Comparison of ENCODE assay signal across 14 cellular contexts in genomic region chr11:79018371-79018849, GRCh38.
DNase-seq lines count a peak whose midpoint lies in the region; ATAC-seq and TF ChIP-seq lines count a peak whose summit lies in the region.
"Had no signal": no experiment of that assay in that cellular context is flagged by ENCODE, and none has a peak within 500 bp of the region (broad histone marks: within the 10 kb centered on the region; RNA-seq: fewer than 3 reads in every experiment).

No MANE protein-coding gene starts in this region.

- H3K9ac ChIP-seq in SK-N-SH = peak overlapping the region; percentile 14; the same call in 1 of the 2 replicates
- H3K9ac ChIP-seq: neural progenitor cell had no signal

- no peak overlapping the region for H3K27ac Mint-ChIP-seq in WTC11
- H3K27ac Mint-ChIP-seq: activated CD4-positive, alpha-beta T cell treated with anti-CD3 and anti-CD28 coated beads, Interleukin-2, amount 10 ng/mL, durations not matched to agents 7 days and 5 days; activated naive CD4-positive, alpha-beta T cell treated with anti-CD3 and anti-CD28 coated beads, Interleukin-2, amount 10 ng/mL, durations not matched to agents 7 days and 5 days; effector memory CD8-positive, alpha-beta T cell; neural progenitor cell had no signal

- H3K79me2 ChIP-seq in SK-N-SH (ENCODE audit: insufficient read depth) = no peaks in the 10 kb centered on the region

- peak overlapping the region; percentile 62 for H3K4me2 ChIP-seq in SK-N-SH
- H3K4me2 ChIP-seq: neural progenitor cell had no signal

- H3F3A ChIP-seq in SK-N-SH (replicated peaks; ENCODE audit: insufficient read depth) = peaks cover 37% of the 10 kb centered on the region

- no peak overlapping the region for H3K4me3 Mint-ChIP-seq in WTC11
- H3K4me3 Mint-ChIP-seq: activated CD4-positive, alpha-beta T cell treated with anti-CD3 and anti-CD28 coated beads, Interleukin-2, amount 10 ng/mL, durations not matched to agents 7 days and 5 days; activated naive CD4-positive, alpha-beta T cell treated with anti-CD3 and anti-CD28 coated beads, Interleukin-2, amount 10 ng/mL, durations not matched to agents 7 days and 5 days; effector memory CD8-positive, alpha-beta T cell; neural progenitor cell had no signal

- no peaks in the 10 kb centered on the region for H3K27me3 ChIP-seq in SK-N-SH (ENCODE audit: insufficient read depth)
- H3K27me3 ChIP-seq: neural progenitor cell had no signal

- H2AFZ ChIP-seq in SK-N-SH (ENCODE audit: low read depth) = no peak overlapping the region
- H2AFZ ChIP-seq: neural progenitor cell had no signal

- DNase-seq in GM03348 (ENCODE audit: low spot score) (peak; percentile 74), SK-N-SH (peak; percentile 65), fibroblast of pulmonary artery (ENCODE audit: low read depth) (peak; percentile 91), pulmonary artery endothelial cell (ENCODE audit: low read depth, low spot score) (peak; percentile 89), T-helper 1 cell (no peak), COLO668 (lab: John Stamatoyannopoulos, UW; ENCODE audit: unreplicated experiment) (no peak), WTC11 (ENCODE audit: low spot score) (no peak)
- DNase-seq in stimulated activated CD8-positive, alpha-beta memory T cell treated with anti-CD3 and anti-CD28 coated beads, Interleukin-4, amount 100 ng/mL, for 48 hours = no peak
- DNase-seq: activated CD4-positive, alpha-beta T cell treated with anti-CD3 and anti-CD28 coated beads, Interleukin-2, amount 10 ng/mL, durations not matched to agents 7 days and 5 days; activated naive CD4-positive, alpha-beta T cell treated with anti-CD3 and anti-CD28 coated beads, Interleukin-2, amount 10 ng/mL, durations not matched to agents 7 days and 5 days; effector memory CD8-positive, alpha-beta T cell; stimulated activated CD4-positive, alpha-beta T cell treated with anti-CD3 and anti-CD28 coated beads, Interleukin-4, amount 100 ng/mL, for 4 hours had no signal

- POLR2A ChIA-PET in SK-N-SH (lab: Yijun Ruan, JAX) (interaction anchor here (0.7 to 1.5 kb wide), 7 partner anchors 25 to 111 kb away, joined by 3 to 11 read pairs (median 3); no protein-coding TSS in a partner anchor), WTC11 (lab: Charles Lee) (no interaction called here)

- no peaks in the 10 kb centered on the region for H4K20me1 ChIP-seq in SK-N-SH (ENCODE audit: insufficient read depth)

- H3K4me3 ChIP-seq in SK-N-SH (ENCODE audit: low read depth in 2 of 2, low read length in 1 of 2) (no peak overlapping the region), fibroblast of pulmonary artery (replicated peaks; ENCODE audit: low read depth, low read length) (no peak overlapping the region)
- H3K4me3 ChIP-seq: neural progenitor cell had no signal

- H3K4me1 Mint-ChIP-seq in WTC11 = peaks cover 8% of the 10 kb centered on the region
- H3K4me1 Mint-ChIP-seq: activated CD4-positive, alpha-beta T cell treated with anti-CD3 and anti-CD28 coated beads, Interleukin-2, amount 10 ng/mL, durations not matched to agents 7 days and 5 days; activated naive CD4-positive, alpha-beta T cell treated with anti-CD3 and anti-CD28 coated beads, Interleukin-2, amount 10 ng/mL, durations not matched to agents 7 days and 5 days had no signal

- H3K4me1 ChIP-seq in SK-N-SH (ENCODE audit: control insufficient read depth in 1 of 2, insufficient read depth in 2 of 2, low read depth in 1 of 2, low read length in 1 of 2) = peaks cover 33 to 66% of the 10 kb centered on the region in 2 experiments

- no peaks in the 10 kb centered on the region for H3K9me3 Mint-ChIP-seq in WTC11
- H3K9me3 Mint-ChIP-seq: activated CD4-positive, alpha-beta T cell treated with anti-CD3 and anti-CD28 coated beads, Interleukin-2, amount 10 ng/mL, durations not matched to agents 7 days and 5 days; activated naive CD4-positive, alpha-beta T cell treated with anti-CD3 and anti-CD28 coated beads, Interleukin-2, amount 10 ng/mL, durations not matched to agents 7 days and 5 days; neural progenitor cell had no signal

- TF ChIP-seq EP300 in SK-N-SH (IDR thresholded peaks at IDR 0.05; ENCODE audit: borderline replicate concordance in 1 of 2, low read depth in 1 of 2, low read length in 1 of 2) = peak; percentile 98 to 99

- H3K36me3 Mint-ChIP-seq in WTC11 = no peaks in the 10 kb centered on the region
- H3K36me3 Mint-ChIP-seq: activated naive CD4-positive, alpha-beta T cell treated with anti-CD3 and anti-CD28 coated beads, Interleukin-2, amount 10 ng/mL, durations not matched to agents 7 days and 5 days had no signal

- CTCF ChIA-PET in SK-N-SH (lab: Yijun Ruan, JAX) = interaction anchor here (0.8 to 1.4 kb wide), 6 partner anchors 17 to 372 kb away, joined by 3 to 5 read pairs (median 4); no protein-coding TSS in a partner anchor
- CTCF ChIA-PET in WTC11 (lab: Charles Lee) = no interaction called here

- TF ChIP-seq CTCF in SK-N-SH (IDR thresholded peaks at IDR 0.05) (no peak), fibroblast of pulmonary artery (IDR thresholded peaks at IDR 0.05; ENCODE audit: low read length, missing control alignments) (no peak), WTC11 (IDR thresholded peaks at IDR 0.05) (no peak)

- TF ChIP-seq RAD21 in SK-N-SH (IDR thresholded peaks at IDR 0.05; ENCODE audit: low read length) = peak; percentile 47

- ATAC-seq in WTC11 = no peak
- ATAC-seq: effector memory CD8-positive, alpha-beta T cell had no signal

- no peaks in the 10 kb centered on the region; the same call in 1 of the 2 replicates for H3K27me3 Mint-ChIP-seq in WTC11 (ENCODE audit: low read depth)
- H3K27me3 Mint-ChIP-seq: activated naive CD4-positive, alpha-beta T cell treated with anti-CD3 and anti-CD28 coated beads, Interleukin-2, amount 10 ng/mL, durations not matched to agents 7 days and 5 days had no signal

- no peaks in the 10 kb centered on the region for H3K9me3 ChIP-seq in SK-N-SH

- 4% methylated on average over 3 of the region's 3 CpGs for WGBS in SK-N-SH (ENCODE audit: low lambda C conversion rate)

- no peaks in the 10 kb centered on the region for H3K9me2 ChIP-seq in SK-N-SH

- no peaks in the 10 kb centered on the region for H3K36me3 ChIP-seq in SK-N-SH (replicated peaks in 1 of 2; ENCODE audit: control insufficient read depth in 1 of 2, insufficient read depth in 2 of 2, low read length in 1 of 2)
- H3K36me3 ChIP-seq: neural progenitor cell had no signal

- peak overlapping the region; percentile 87 to 99 for H3K27ac ChIP-seq in SK-N-SH (ENCODE audit: low read depth in 2 of 2, low read length in 1 of 2)
- H3K27ac ChIP-seq: neural progenitor cell, RWPE1 had no signal

TF ChIP-seq in SK-N-SH, 30 proteins besides CTCF, POLR2A, EP300 and RAD21 (continues in another document):
- TF ChIP-seq MAX (IDR thresholded peaks at IDR 0.05; ENCODE audit: low read depth) (peak; percentile 79), JUND (IDR thresholded peaks at IDR 0.05) (peak; percentile 90), RFX5 (IDR thresholded peaks at IDR 0.05; ENCODE audit: low read length) (no peak), SIN3A (IDR thresholded peaks at IDR 0.05; ENCODE audit: borderline replicate concordance, low read depth, low read length) (peak; percentile 73; the same call in 1 of the 2 replicates), ZBTB33 (IDR thresholded peaks at IDR 0.05; ENCODE audit: borderline replicate concordance, low read depth) (0 out of 2 replicates have a peak, but pooled peaks have one; percentile 52), RXRA (IDR thresholded peaks at IDR 0.05; ENCODE audit: borderline replicate concordance, low read depth) (peak; percentile 81)

TF ChIP-seq in WTC11, 78 proteins besides CTCF, POLR2A, EP300 and RAD21 (continues in another document):
- TF ChIP-seq, protein P1, sequence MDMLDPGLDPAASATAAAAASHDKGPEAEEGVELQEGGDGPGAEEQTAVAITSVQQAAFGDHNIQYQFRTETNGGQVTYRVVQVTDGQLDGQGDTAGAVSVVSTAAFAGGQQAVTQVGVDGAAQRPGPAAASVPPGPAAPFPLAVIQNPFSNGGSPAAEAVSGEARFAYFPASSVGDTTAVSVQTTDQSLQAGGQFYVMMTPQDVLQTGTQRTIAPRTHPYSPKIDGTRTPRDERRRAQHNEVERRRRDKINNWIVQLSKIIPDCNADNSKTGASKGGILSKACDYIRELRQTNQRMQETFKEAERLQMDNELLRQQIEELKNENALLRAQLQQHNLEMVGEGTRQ (CRISPR knock-in tag; IDR thresholded peaks at IDR 0.05) = no peak
- TF ChIP-seq ETV6 (CRISPR knock-in tag; IDR thresholded peaks at IDR 0.05) (no peak), NR2C2 (CRISPR knock-in tag; IDR thresholded peaks at IDR 0.05) (no peak), CREM (CRISPR knock-in tag; IDR thresholded peaks at IDR 0.05) (no peak), NFYB (CRISPR knock-in tag; conservative IDR thresholded peaks at IDR 0.05; ENCODE audit: low read depth) (no peak), NR3C1 (CRISPR knock-in tag; conservative IDR thresholded peaks at IDR 0.05; ENCODE audit: low read depth) (no peak), EMX1 (CRISPR knock-in tag; IDR thresholded peaks at IDR 0.05) (no peak), TP53 (CRISPR knock-in tag; IDR thresholded peaks at IDR 0.05) (no peak)
- TF ChIP-seq, protein P2, sequence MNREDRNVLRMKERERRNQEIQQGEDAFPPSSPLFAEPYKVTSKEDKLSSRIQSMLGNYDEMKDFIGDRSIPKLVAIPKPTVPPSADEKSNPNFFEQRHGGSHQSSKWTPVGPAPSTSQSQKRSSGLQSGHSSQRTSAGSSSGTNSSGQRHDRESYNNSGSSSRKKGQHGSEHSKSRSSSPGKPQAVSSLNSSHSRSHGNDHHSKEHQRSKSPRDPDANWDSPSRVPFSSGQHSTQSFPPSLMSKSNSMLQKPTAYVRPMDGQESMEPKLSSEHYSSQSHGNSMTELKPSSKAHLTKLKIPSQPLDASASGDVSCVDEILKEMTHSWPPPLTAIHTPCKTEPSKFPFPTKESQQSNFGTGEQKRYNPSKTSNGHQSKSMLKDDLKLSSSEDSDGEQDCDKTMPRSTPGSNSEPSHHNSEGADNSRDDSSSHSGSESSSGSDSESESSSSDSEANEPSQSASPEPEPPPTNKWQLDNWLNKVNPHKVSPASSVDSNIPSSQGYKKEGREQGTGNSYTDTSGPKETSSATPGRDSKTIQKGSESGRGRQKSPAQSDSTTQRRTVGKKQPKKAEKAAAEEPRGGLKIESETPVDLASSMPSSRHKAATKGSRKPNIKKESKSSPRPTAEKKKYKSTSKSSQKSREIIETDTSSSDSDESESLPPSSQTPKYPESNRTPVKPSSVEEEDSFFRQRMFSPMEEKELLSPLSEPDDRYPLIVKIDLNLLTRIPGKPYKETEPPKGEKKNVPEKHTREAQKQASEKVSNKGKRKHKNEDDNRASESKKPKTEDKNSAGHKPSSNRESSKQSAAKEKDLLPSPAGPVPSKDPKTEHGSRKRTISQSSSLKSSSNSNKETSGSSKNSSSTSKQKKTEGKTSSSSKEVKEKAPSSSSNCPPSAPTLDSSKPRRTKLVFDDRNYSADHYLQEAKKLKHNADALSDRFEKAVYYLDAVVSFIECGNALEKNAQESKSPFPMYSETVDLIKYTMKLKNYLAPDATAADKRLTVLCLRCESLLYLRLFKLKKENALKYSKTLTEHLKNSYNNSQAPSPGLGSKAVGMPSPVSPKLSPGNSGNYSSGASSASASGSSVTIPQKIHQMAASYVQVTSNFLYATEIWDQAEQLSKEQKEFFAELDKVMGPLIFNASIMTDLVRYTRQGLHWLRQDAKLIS (CRISPR knock-in tag; IDR thresholded peaks at IDR 0.05; ENCODE audit: borderline replicate concordance) = no peak

Comparison
In these comparisons a context has a peak if more than half of its experiments do, and no peak if none do; other contexts are left out.
1. DNase-seq: peak in GM03348 (single experiment), SK-N-SH (single experiment), fibroblast of pulmonary artery (single experiment) and pulmonary artery endothelial cell (single experiment); none in stimulated activated CD8-positive, alpha-beta memory T cell treated with anti-CD3 and anti-CD28 coated beads, Interleukin-4, amount 100 ng/mL, for 48 hours (single experiment), T-helper 1 cell (0 of 5), COLO668 (single experiment) and WTC11 (single experiment).